20 cellular contexts compared by ENCODE assay signal in the genomic region with DNA sequence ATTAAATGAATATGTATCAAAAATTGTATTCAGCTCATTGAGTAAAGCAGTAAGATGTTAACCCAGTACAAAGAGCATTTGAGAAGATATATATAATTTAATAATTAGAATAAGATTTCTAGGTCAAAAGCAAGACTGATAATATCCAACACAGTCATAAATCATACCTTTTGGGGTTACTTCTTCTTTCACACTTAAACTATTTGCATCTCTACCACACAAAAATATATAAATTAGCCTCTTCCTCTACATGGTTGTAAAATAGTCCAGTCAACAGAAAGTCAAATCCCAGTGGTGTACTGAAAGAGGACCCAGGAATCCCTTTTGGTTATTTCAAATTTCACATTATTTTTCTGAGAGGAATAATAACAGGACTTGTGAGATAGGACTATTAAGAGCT.
"Had no signal": no experiment of that assay in that cellular context is flagged by ENCODE, and none has a peak within 500 bp of the region (broad histone marks: within the 10 kb centered on the region; RNA-seq: fewer than 3 reads in every experiment).

No MANE protein-coding gene starts in this region.

- DNase-seq: cortex of kidney; dorsolateral prefrontal cortex; effector CD8-positive, alpha-beta T cell; foreskin melanocyte; heart right ventricle; islet precursor cell; mammary epithelial cell; mucosa of descending colon; natural killer cell; nucleus accumbens; ovary; small intestine; stimulated activated CD4-positive, alpha-beta T cell treated with anti-CD3 and anti-CD28 coated beads, Interleukin-12 subunit alpha, Interleukin-12 subunit beta, amount 100 ng/mL, for 4 hours; stimulated activated naive CD8-positive, alpha-beta T cell treated with anti-CD3 and anti-CD28 coated beads, Interleukin-15, Interleukin-2, amounts not matched to agents 100 U/mL and 50 U/mL, for 24 hours; thyroid gland had no signal

- H3K9me3 ChIP-seq: mucosa of descending colon, ovary, right atrium auricular region, suprapubic skin, thyroid gland had no signal

- H3K9me3 Mint-ChIP-seq: natural killer cell had no signal

- H3K4me3 Mint-ChIP-seq: natural killer cell, neural progenitor cell, type B pancreatic cell had no signal

- H3K4me2 ChIP-seq: neural progenitor cell had no signal

- H3K4me3 ChIP-seq: dorsolateral prefrontal cortex, heart right ventricle, mucosa of descending colon, neural progenitor cell, ovary, right atrium auricular region, suprapubic skin, thyroid gland had no signal

- H3K27me3 ChIP-seq: heart right ventricle, neural progenitor cell, ovary, right atrium auricular region, suprapubic skin, thyroid gland had no signal

- H3K36me3 ChIP-seq: heart right ventricle, neural progenitor cell, ovary, right atrium auricular region, suprapubic skin, thyroid gland had no signal

- H3K4me1 Mint-ChIP-seq: natural killer cell, neural progenitor cell had no signal

- H3K9ac ChIP-seq: neural progenitor cell had no signal

- H3K4me1 ChIP-seq: heart right ventricle, neural progenitor cell, right atrium auricular region, suprapubic skin, thyroid gland had no signal

- H3K27ac ChIP-seq: dorsolateral prefrontal cortex, heart right ventricle, neural progenitor cell, ovary, right atrium auricular region, suprapubic skin, thyroid gland had no signal

- H2AFZ ChIP-seq: neural progenitor cell had no signal

- ATAC-seq: heart right ventricle; left lobe of liver; mucosa of descending colon; natural killer cell; stimulated activated naive CD8-positive, alpha-beta T cell treated with anti-CD3 and anti-CD28 coated beads, Interleukin-15, Interleukin-2, amounts not matched to agents 100 U/mL and 50 U/mL, for 24 hours had no signal

- H3K27ac Mint-ChIP-seq: natural killer cell, neural progenitor cell, type B pancreatic cell had no signal

- H3K36me3 Mint-ChIP-seq: natural killer cell, neural progenitor cell, type B pancreatic cell had no signal

- H3K27me3 Mint-ChIP-seq: type B pancreatic cell had no signal
